ENCODE assay signal across 8 cellular contexts in genomic region chr14:102187044-102187443, GRCh38. TPM values are rescaled to one million over a fixed set of nuclear protein-coding genes. Genes with fewer than 3 reads are reported as not detected.
A peak's percentile ranks its signal among the peaks of the same experiment; 100 is the strongest.
DNase-seq lines count a peak whose midpoint lies in the region; ATAC-seq and TF ChIP-seq lines count a peak whose summit lies in the region.

No MANE protein-coding gene starts in this region.

- no peaks in the 10 kb centered on the region for H3K36me3 ChIP-seq in A673 (ENCODE audit: insufficient read depth, low read length, poor library complexity, severe bottlenecking)
- H3K36me3 ChIP-seq in HEK293 (ENCODE audit: control insufficient read depth in 2 of 2, insufficient read depth in 1 of 2, low read length in 2 of 2) = no peaks in the 10 kb centered on the region; a peak in 1 of 3 replicates
- H3K36me3 ChIP-seq in mesendoderm (ENCODE audit: control insufficient read depth, insufficient read depth, low read length) = no peaks in the 10 kb centered on the region
- H3K36me3 ChIP-seq in colonic mucosa = no peaks in the 10 kb centered on the region

- intact Hi-C loops in A673 (cut with micrococcal nuclease; ENCODE audit: unreplicated experiment) = no loop called here
- intact Hi-C loops in colonic mucosa (cut with DNase I) = no loop called here

- peaks cover 35% of the 10 kb centered on the region for H3K79me2 ChIP-seq in mesendoderm (ENCODE audit: control insufficient read depth, insufficient read depth, low read length)

- H4K5ac ChIP-seq in mesendoderm (ENCODE audit: low read length) = no peak overlapping the region

- no peaks in the 10 kb centered on the region for H3K27me3 Mint-ChIP-seq in brain

- no peak overlapping the region for H2AK5ac ChIP-seq in mesendoderm (ENCODE audit: low read length)

- H3K18ac ChIP-seq in mesendoderm (ENCODE audit: low read length) = no peak overlapping the region

- no peak overlapping the region for H2BK5ac ChIP-seq in mesendoderm (ENCODE audit: low read length)

- H3K27ac Mint-ChIP-seq in brain = peak overlapping the region; percentile 78 to 96 (median 87)

- H2BK15ac ChIP-seq in mesendoderm (replicated peaks; ENCODE audit: low read depth) = no peak overlapping the region

- H3K4me1 ChIP-seq in A673 (ENCODE audit: insufficient read depth, low read length, poor library complexity, severe bottlenecking) = peaks cover 46% of the 10 kb centered on the region
- peaks cover 27% of the 10 kb centered on the region for H3K4me1 ChIP-seq in HEK293 (ENCODE audit: control insufficient read depth, insufficient read depth, low read length)
- peaks cover 14% of the 10 kb centered on the region for H3K4me1 ChIP-seq in mesendoderm (ENCODE audit: control insufficient read depth, low read depth, low read length)
- no peaks in the 10 kb centered on the region for H3K4me1 ChIP-seq in colonic mucosa

- no peak overlapping the region for H3K4me2 ChIP-seq in mesendoderm (ENCODE audit: low read length)

- H3K9me3 ChIP-seq in A673 (ENCODE audit: low read depth, low read length, poor library complexity, severe bottlenecking) (no peaks in the 10 kb centered on the region), HEK293 (ENCODE audit: control insufficient read depth, insufficient read depth, low read depth, low read length) (no peaks in the 10 kb centered on the region), colonic mucosa (no peaks in the 10 kb centered on the region)

- H3K4me3 Mint-ChIP-seq in brain = peak overlapping the region in 4 of 5 experiments; percentile 15 to 72 (median 30)

- H3K23ac ChIP-seq in mesendoderm (ENCODE audit: low read length) = no peak overlapping the region

- POLR2A ChIA-PET in A673 (lab: Charles Lee; ENCODE audit: low non-redundant PET) (interaction anchor here (0.6 kb wide), 1 partner anchor 239 kb away, joined by 9 read pairs; no protein-coding TSS in a partner anchor), HEK293 (lab: Yijun Ruan, JAX) (interaction anchor here (0.6 kb wide), 1 partner anchor 144 kb away, joined by 3 read pairs; no protein-coding TSS in a partner anchor)

- DNase-seq in A673 (ENCODE audit: low spot score) (peak; percentile 57), mesendoderm (no peak), colonic mucosa (no peak), NCI-H2227 treated with DMSO at 0.1 percent for 48 hours (lab: John Stamatoyannopoulos, UW) (no peak)

- H2BK120ac ChIP-seq in mesendoderm (ENCODE audit: low read depth, low read length) = no peak overlapping the region

- no peaks in the 10 kb centered on the region for H3K27me3 ChIP-seq in A673 (replicated peaks; ENCODE audit: insufficient read depth, low read depth, low read length, poor library complexity)
- no peaks in the 10 kb centered on the region for H3K27me3 ChIP-seq in mesendoderm (ENCODE audit: insufficient read depth, low read length, poor library complexity)
- no peaks in the 10 kb centered on the region for H3K27me3 ChIP-seq in colonic mucosa

- WGBS in mesendoderm (ENCODE audit: extremely low coverage, insufficient coverage, low lambda C conversion rate) = no CpG with 5 or more reads among the region's 3 CpGs

- H3K4me3 ChIP-seq in A673 (ENCODE audit: low read depth, low read length, poor library complexity, severe bottlenecking) (no peak overlapping the region), HEK293 (ENCODE audit: low read depth, low read length) (no peak overlapping the region), mesendoderm (ENCODE audit: low read length) (no peak overlapping the region), colonic mucosa (no peak overlapping the region)

- no peak for ATAC-seq in GM18873 (IDR thresholded peaks at IDR 0.05; ENCODE audit: low FRiP score, unreplicated experiment)
- no peak for ATAC-seq in HG03432 (IDR thresholded peaks at IDR 0.05; ENCODE audit: unreplicated experiment)

- H3K56ac ChIP-seq in mesendoderm (ENCODE audit: low read length) = peak overlapping the region; percentile 38

- no peak for TF ChIP-seq CTCF in A673 (conservative IDR thresholded peaks at IDR 0.05; ENCODE audit: low read depth, low read length)
- TF ChIP-seq CTCF in HEK293 (tag by site-specific recombination; IDR thresholded peaks at IDR 0.05) = no peak
- TF ChIP-seq CTCF in brain (conservative IDR thresholded peaks at IDR 0.05) = no peak
- TF ChIP-seq CTCF in colonic mucosa (IDR thresholded peaks at IDR 0.05) = no peak

- H3K9me3 Mint-ChIP-seq in brain = no peaks in the 10 kb centered on the region

- H3K27ac ChIP-seq in A673 (ENCODE audit: low read depth, low read length, poor library complexity, severe bottlenecking) = peak overlapping the region; percentile 53
- H3K27ac ChIP-seq in HEK293 (ENCODE audit: extremely low read depth, low read depth, low read length) = peak overlapping the region; percentile 16; the same call in 1 of the 2 replicates
- peak overlapping the region; percentile 37 for H3K27ac ChIP-seq in mesendoderm (ENCODE audit: low read depth, low read length)
- no peak overlapping the region for H3K27ac ChIP-seq in colonic mucosa

- no peak overlapping the region for H3K4ac ChIP-seq in mesendoderm (ENCODE audit: low read depth, low read length)

- H3K36me3 Mint-ChIP-seq in brain = no peaks in the 10 kb centered on the region

- no peak overlapping the region for H4K8ac ChIP-seq in mesendoderm (ENCODE audit: low read depth, low read length)

- H3K79me1 ChIP-seq in mesendoderm (ENCODE audit: low read length) = peaks cover 30% of the 10 kb centered on the region

- H3K4me1 Mint-ChIP-seq in brain = peaks cover 80% of the 10 kb centered on the region

- H3K9ac ChIP-seq in mesendoderm (ENCODE audit: low read length) (no peak overlapping the region), colonic mucosa (ENCODE audit: low read depth in 2 of 2, low read length in 2 of 2) (peak overlapping the region in 1 of 2 donors; percentile 31)

- CTCF ChIA-PET in A673 (lab: Charles Lee) (interaction anchor here (0.6 kb wide), 1 partner anchor 141 kb away, joined by 5 read pairs; no protein-coding TSS in a partner anchor), HEK293 (lab: Yijun Ruan, JAX) (interaction anchor here (0.7 to 1.4 kb wide), 3 partner anchors 47 to 151 kb away, joined by 3 read pairs; no protein-coding TSS in a partner anchor)

- BruUV-seq in A673 (replicated peaks; lab: Mats Ljungman, UMichigan) = no TSS peak

TF ChIP-seq in HEK293, 187 proteins besides CTCF, POLR2A, EP300 and RAD21:
- TF ChIP-seq SP7 (tag by site-specific recombination; IDR thresholded peaks at IDR 0.05) (0 out of 2 replicates have a peak, but pooled peaks have one; percentile 10), ZNF140 (tag by site-specific recombination; IDR thresholded peaks at IDR 0.05) (no peak), ZNF660 (tag by site-specific recombination; IDR thresholded peaks at IDR 0.05) (0 out of 2 replicates have a peak, but pooled peaks have one; percentile 22)

RNA-seq across cellular contexts. Expression of gene WDR20, which starts 47.3 kb away (rescaled TPM):
- total RNA-seq in A673 (2021) (28.3 and 35.8 TPM in 2 replicates), colonic mucosa (10 to 100 TPM; 30.0 to 31.2 TPM)
- polyA plus RNA-seq in brain (ENCODE audit: insufficient read depth, low read depth, low replicate concordance) = 15.6 TPM
- 15.4 TPM for polyA plus RNA-seq in mesendoderm (2013, experiment 1 of 2)
- 14.5 TPM for polyA plus RNA-seq in mesendoderm (2013, experiment 2 of 2)
